ENCODE assay signal across 8 cellular contexts in genomic region chr4:80196259-80197131, GRCh38. TPM values are rescaled to one million over a fixed set of nuclear protein-coding genes. Genes with fewer than 3 reads are reported as not detected.
DNase-seq lines count a peak whose midpoint lies in the region; ATAC-seq, FAIRE-seq and TF ChIP-seq lines count a peak whose summit lies in the region.

No MANE protein-coding gene starts in this region.

- H3K36me3 Mint-ChIP-seq in nephron (ENCODE audit: low read depth), result no peaks in the 10 kb centered on the region

- no peak overlapping the region for H3K27ac Mint-ChIP-seq in nephron

- H3K36me3 ChIP-seq in mammary epithelial cell (ENCODE audit: insufficient read depth, low read length), result no peaks in the 10 kb centered on the region

- H3K4me3 ChIP-seq in mammary epithelial cell (replicated peaks in 1 of 3; ENCODE audit: insufficient read depth in 1 of 3, low read depth in 2 of 3, low read length in 3 of 3), result peak overlapping the region in 1 of 3 experiments; percentile 27

- H3K27me3 Mint-ChIP-seq in nephron (ENCODE audit: low read depth), result peaks cover 100% of the 10 kb centered on the region

- H3K4me1 ChIP-seq in mammary epithelial cell (ENCODE audit: insufficient read depth, low read length), result peaks cover 23% of the 10 kb centered on the region

- FAIRE-seq in D721Med (lab: Jason Lieb, UNC), result no peak

- intact Hi-C loops in mammary epithelial cell (cut with micrococcal nuclease), result no loop called here

- H4K20me1 ChIP-seq in mammary epithelial cell (ENCODE audit: insufficient read depth, low read length), result no peaks in the 10 kb centered on the region

- peak overlapping the region; percentile 16 to 56 (median 52) for H3K4me3 Mint-ChIP-seq in nephron

- peaks cover 24% of the 10 kb centered on the region for H3K4me1 Mint-ChIP-seq in nephron

- peaks cover 2% of the 10 kb centered on the region for H3K79me2 ChIP-seq in mammary epithelial cell (ENCODE audit: insufficient read depth, low read length)

- no peaks in the 10 kb centered on the region for H3K9me3 ChIP-seq in mammary epithelial cell (replicated peaks; ENCODE audit: insufficient read depth, low read length)

- in situ Hi-C loops in mammary epithelial cell (cut with MboI; ENCODE audit: low sequenced_read_pairs in 2 of 2), result loop anchor here in 1 of 2 donors (25.0 kb wide), 1 partner anchor 284 kb away; no protein-coding TSS in a partner anchor

- no TSS peak for BruUV-seq in mammary epithelial cell (replicated peaks; lab: Mats Ljungman, UMichigan)

- TF ChIP-seq CTCF in mammary epithelial cell (conservative IDR thresholded peaks at IDR 0.05 in 1 of 2, IDR thresholded peaks at IDR 0.05 in 1 of 2; ENCODE audit: extremely low read depth in 1 of 2, insufficient read depth in 1 of 2, low read depth in 1 of 2, low read length in 2 of 2), result no peak
- TF ChIP-seq CTCF in nephron (IDR thresholded peaks at IDR 0.05; ENCODE audit: unreplicated experiment in 3 of 3), result no peak
- no peak for TF ChIP-seq CTCF in D721Med (IDR thresholded peaks at IDR 0.05; ENCODE audit: insufficient read depth, missing control alignments)

- peak; percentile 27 for DNase-seq in CD1c-positive myeloid dendritic cell (ENCODE audit: extremely low spot score)
- no peak for DNase-seq in mammary epithelial cell
- no peak for DNase-seq in NCI-H774 (lab: John Stamatoyannopoulos, UW)
- DNase-seq in D721Med (ENCODE audit: insufficient read length, low spot score), result no peak
- DNase-seq in H4 (ENCODE audit: low spot score), result no peak
- DNase-seq in activated CD4-positive, CD25-positive, alpha-beta regulatory T cell (lab: John Stamatoyannopoulos, UW), result no peak

- H3K4me2 ChIP-seq in mammary epithelial cell (ENCODE audit: insufficient read depth, low read depth, low read length), result peak overlapping the region; percentile 75

- H3K9ac ChIP-seq in mammary epithelial cell (ENCODE audit: insufficient read depth, low read length), result no peak overlapping the region

- ATAC-seq in HG02588 (IDR thresholded peaks at IDR 0.05; ENCODE audit: unreplicated experiment), result peak; percentile 44

- H2AFZ ChIP-seq in mammary epithelial cell (ENCODE audit: low read depth, low read length), result peak overlapping the region; percentile 69

- dilution Hi-C loops in mammary epithelial cell (cut with HindIII; ENCODE audit: low sequenced_read_pairs), result no loop called here

- no peaks in the 10 kb centered on the region for H3K27me3 ChIP-seq in mammary epithelial cell (ENCODE audit: insufficient read depth, low read length)

- CTCF ChIA-PET in mammary epithelial cell (lab: Charles Lee; ENCODE audit: low non-redundant PET), result no interaction called here

- WGBS in mammary epithelial cell (ENCODE audit: low coverage, missing lambda C conversion rate), result 33% methylated on average over 32 of the region's 36 CpGs

- H3K9me3 Mint-ChIP-seq in nephron, result no peaks in the 10 kb centered on the region

- no peak overlapping the region for H3K27ac ChIP-seq in mammary epithelial cell (ENCODE audit: insufficient read depth, low read depth, low read length)

RNA-seq across cellular contexts. Expression of gene PRDM8, which starts 0.8 kb away (rescaled TPM):
- total RNA-seq in mammary epithelial cell, result 1 to 10 TPM in 1 of 2 donors, under 1 TPM in 1; 0.33 to 8.0 TPM
- polyA plus RNA-seq in mammary epithelial cell, result 3.8 TPM
- 31.5 TPM for polyA minus RNA-seq in mammary epithelial cell
- 0.12 TPM in 2 replicates for total RNA-seq in H4 (2014; rRNA removed; shearing (Covaris generic))
